In genomic region chr18:22342625-22343024, GRCh38 we compare ENCODE assay signal across 10 cellular contexts.
DNase-seq lines count a peak whose midpoint lies in the region; ATAC-seq and TF ChIP-seq lines count a peak whose summit lies in the region.
"Had no signal": no experiment of that assay in that cellular context is flagged by ENCODE, and none has a peak within 500 bp of the region (broad histone marks: within the 10 kb centered on the region; RNA-seq: fewer than 3 reads in every experiment).

No MANE protein-coding gene starts in this region.

- H2BK20ac ChIP-seq in IMR-90 (ENCODE audit: low read depth, low read length): no peak overlapping the region

- no peak overlapping the region for H3K56ac ChIP-seq in IMR-90 (ENCODE audit: extremely low read depth, insufficient read depth, low read length)

- H3K79me1 ChIP-seq in IMR-90 (ENCODE audit: low read depth in 1 of 2, low read length in 2 of 2): no peaks in the 10 kb centered on the region

- no TSS peak for BruUV-seq in IMR-90 (replicated peaks; lab: Mats Ljungman, UMichigan)

- no peak for TF ChIP-seq CTCF in IMR-90 (conservative IDR thresholded peaks at IDR 0.05; ENCODE audit: low read depth, low read length)
- TF ChIP-seq CTCF in astrocyte of the spinal cord (IDR thresholded peaks at IDR 0.05; ENCODE audit: low read depth, low read length): no peak

- DNase-seq in DMS79 treated with DMSO at 0.1 percent for 48 hours (lab: John Stamatoyannopoulos, UW) (peak; percentile 10), IMR-90 (peak; percentile 78), astrocyte of the spinal cord (ENCODE audit: low read depth, low spot score) (peak; percentile 89), pons (ENCODE audit: low spot score) (no peak), NCI-H345 (lab: John Stamatoyannopoulos, UW) (no peak), hypothalamus (lab: John Stamatoyannopoulos, UW) (no peak)
- no peak for DNase-seq in naive thymus-derived CD4-positive, alpha-beta T cell

- no peak overlapping the region for H4K91ac ChIP-seq in IMR-90 (ENCODE audit: insufficient read depth, low read depth, low read length)

- no peak overlapping the region for H3K18ac ChIP-seq in IMR-90 (ENCODE audit: low read depth, low read length)

- H2AK9ac ChIP-seq in IMR-90 (replicated peaks; ENCODE audit: low read depth, low read length, poor library complexity): no peak overlapping the region

- WGBS in IMR-90 (ENCODE audit: extremely low coverage in 2 of 2, insufficient read length in 1 of 2), 2 experiments: no CpG with 5 or more reads among the region's 4 CpGs

- peak overlapping the region in 6 of 9 donors; percentile 34 to 63 (median 50) for H3K27ac Mint-ChIP-seq in naive thymus-derived CD4-positive, alpha-beta T cell

- H2BK5ac ChIP-seq in IMR-90 (ENCODE audit: low read depth, low read length, poor library complexity, severe bottlenecking): no peak overlapping the region

- CTCF ChIA-PET in IMR-90 (lab: Yijun Ruan, JAX): no interaction called here
- CTCF ChIA-PET in naive thymus-derived CD4-positive, alpha-beta T cell (lab: Charles Lee): no interaction called here

- H2BK15ac ChIP-seq in IMR-90 (ENCODE audit: low read depth, low read length): no peak overlapping the region

- dilution Hi-C loops in IMR-90 (cut with HindIII; ENCODE audit: low sequenced_read_pairs, unreplicated experiment): no loop called here

- no peaks in the 10 kb centered on the region for H3K9me3 ChIP-seq in IMR-90 (ENCODE audit: control insufficient read depth, insufficient read depth, low read length)
- H3K9me3 ChIP-seq in naive thymus-derived CD4-positive, alpha-beta T cell (ENCODE audit: control insufficient read depth in 2 of 3, low read length in 3 of 3): no peaks in the 10 kb centered on the region

- no peak overlapping the region for H3K27ac ChIP-seq in IMR-90 (ENCODE audit: insufficient read depth, low read length)
- no peak overlapping the region for H3K27ac ChIP-seq in naive thymus-derived CD4-positive, alpha-beta T cell (ENCODE audit: low read depth, low read length)

- peaks cover 7% of the 10 kb centered on the region; the same call in 1 of the 2 replicates for H3K27me3 ChIP-seq in IMR-90 (ENCODE audit: control insufficient read depth, insufficient read depth, low read length)
- H3K27me3 ChIP-seq in naive thymus-derived CD4-positive, alpha-beta T cell (ENCODE audit: control insufficient read depth in 2 of 2, insufficient read depth in 2 of 2, low read length in 2 of 2): no peaks in the 10 kb centered on the region

- H3K4me3 Mint-ChIP-seq in naive thymus-derived CD4-positive, alpha-beta T cell: peak overlapping the region in 1 of 10 donors; percentile 3
- H3K4me3 Mint-ChIP-seq: IgD-negative memory B cell had no signal

- peaks cover 16% of the 10 kb centered on the region for H3K4me1 ChIP-seq in IMR-90 (ENCODE audit: control insufficient read depth, insufficient read depth, low read length)
- peaks cover 0 to 83% of the 10 kb centered on the region in 2 donors for H3K4me1 ChIP-seq in naive thymus-derived CD4-positive, alpha-beta T cell (ENCODE audit: control insufficient read depth in 2 of 2, insufficient read depth in 2 of 2, low read length in 2 of 2)

- no peak overlapping the region for H3K14ac ChIP-seq in IMR-90 (replicated peaks; ENCODE audit: low read depth, low read length)

- peaks cover 12 to 25% (median 20%) of the 10 kb centered on the region in 5 donors for H3K27me3 Mint-ChIP-seq in naive thymus-derived CD4-positive, alpha-beta T cell

- no peak for ATAC-seq in IMR-90 (ENCODE audit: low read depth)
- ATAC-seq in naive thymus-derived CD4-positive, alpha-beta T cell: peak; percentile 44
- ATAC-seq: right cardiac atrium had no signal

- no peak for TF ChIP-seq POLR2A in IMR-90 (IDR thresholded peaks at IDR 0.05; ENCODE audit: low read depth, low read length)

- no peak overlapping the region for H3K4me2 ChIP-seq in IMR-90 (ENCODE audit: low read depth, low read length)

- no peak overlapping the region for H4K5ac ChIP-seq in IMR-90 (ENCODE audit: low read depth, low read length)

- no peak overlapping the region for H3K4me3 ChIP-seq in IMR-90 (ENCODE audit: insufficient read depth, low read depth, low read length)
- no peak overlapping the region for H3K4me3 ChIP-seq in astrocyte of the spinal cord (ENCODE audit: low read depth, low read length)
- H3K4me3 ChIP-seq in naive thymus-derived CD4-positive, alpha-beta T cell (ENCODE audit: low read length): no peak overlapping the region

- no peak overlapping the region for H3K9ac ChIP-seq in IMR-90 (ENCODE audit: low read depth, low read length)

- H3K9me3 Mint-ChIP-seq in naive thymus-derived CD4-positive, alpha-beta T cell: peaks cover 0 to 8% (median 0%) of the 10 kb centered on the region in 11 donors

- H3K23ac ChIP-seq in IMR-90 (ENCODE audit: low read depth, low read length): no peak overlapping the region

- TF ChIP-seq RAD21 in IMR-90 (IDR thresholded peaks at IDR 0.05; ENCODE audit: low read length): no peak

- no peak overlapping the region for H3K4ac ChIP-seq in IMR-90 (ENCODE audit: low read depth, low read length)

- peaks cover 7% of the 10 kb centered on the region for H3K9me1 ChIP-seq in IMR-90 (ENCODE audit: insufficient read depth, low read length)

- H3K36me3 ChIP-seq in IMR-90 (ENCODE audit: control insufficient read depth, insufficient read depth, low read length): no peaks in the 10 kb centered on the region
- H3K36me3 ChIP-seq in naive thymus-derived CD4-positive, alpha-beta T cell (ENCODE audit: control insufficient read depth in 2 of 3, insufficient read depth in 3 of 3, low read length in 3 of 3): no peaks in the 10 kb centered on the region

- H3K4me1 Mint-ChIP-seq in naive thymus-derived CD4-positive, alpha-beta T cell: peaks cover 0 to 29% (median 16%) of the 10 kb centered on the region in 7 donors

- H2BK120ac ChIP-seq in IMR-90 (ENCODE audit: low read depth, low read length): no peak overlapping the region

- no peak overlapping the region for H4K8ac ChIP-seq in IMR-90 (ENCODE audit: low read depth in 2 of 2, low read length in 2 of 2)

- POLR2A ChIA-PET in IMR-90 (lab: Charles Lee; ENCODE audit: unreplicated experiment): no interaction called here
- POLR2A ChIA-PET in naive thymus-derived CD4-positive, alpha-beta T cell (lab: Charles Lee): no interaction called here

- H4K20me1 ChIP-seq in IMR-90 (ENCODE audit: insufficient read depth, low read length): no peaks in the 10 kb centered on the region

- H3K36me3 Mint-ChIP-seq in naive thymus-derived CD4-positive, alpha-beta T cell: peaks cover 0 to 4% (median 0%) of the 10 kb centered on the region in 5 donors
- H3K36me3 Mint-ChIP-seq: activated naive CD4-positive, alpha-beta T cell treated with anti-CD3 and anti-CD28 coated beads, Interleukin-2, amount 50 U/mL, for 72 hours; IgD-negative memory B cell had no signal

- intact Hi-C loops in IMR-90 (cut with micrococcal nuclease): no loop called here
- intact Hi-C loops in naive thymus-derived CD4-positive, alpha-beta T cell (cut with micrococcal nuclease): no loop called here

- H2AFZ ChIP-seq in IMR-90 (replicated peaks; ENCODE audit: low read length, poor library complexity): no peak overlapping the region

- H2AK5ac ChIP-seq in IMR-90 (ENCODE audit: low read depth, low read length): no peak overlapping the region

- in situ Hi-C loops in IMR-90 (cut with MboI; ENCODE audit: low sequenced_read_pairs): no loop called here
- in situ Hi-C loops in astrocyte of the spinal cord (cut with HindIII; ENCODE audit: low sequenced_read_pairs): no loop called here

TF ChIP-seq in IMR-90, 13 proteins besides CTCF, POLR2A, EP300 and RAD21:
- TF ChIP-seq BHLHE40 (IDR thresholded peaks at IDR 0.05; ENCODE audit: low read depth, low read length) (no peak), MXI1 (IDR thresholded peaks at IDR 0.05; ENCODE audit: borderline replicate concordance, low read depth, low read length) (no peak), NFE2L2 (IDR thresholded peaks at IDR 0.05; ENCODE audit: low read depth, low read length) (no peak), MAZ (IDR thresholded peaks at IDR 0.05; ENCODE audit: borderline replicate concordance, low read depth, low read length) (no peak)
TF ChIP-seq in IMR-90: peak in this region for 0.

Comparison
In these comparisons a context has a peak if more than half of its experiments do, and no peak if none do; other contexts are left out.
1. DNase-seq: peak in DMS79 treated with DMSO at 0.1 percent for 48 hours (single experiment), IMR-90 (single experiment) and astrocyte of the spinal cord (single experiment); none in naive thymus-derived CD4-positive, alpha-beta T cell (0 of 9), pons (single experiment), NCI-H345 (single experiment) and hypothalamus (0 of 51).